Comparison of ENCODE assay signal across 5 cellular contexts in genomic region chr14:95769431-95769830, GRCh38. TPM values are rescaled to one million over a fixed set of nuclear protein-coding genes. Genes with fewer than 3 reads are reported as not detected.
"Had no signal": no experiment of that assay in that cellular context is flagged by ENCODE, and none has a peak within 500 bp of the region (broad histone marks: within the 10 kb centered on the region; RNA-seq: fewer than 3 reads in every experiment).

No MANE protein-coding gene starts in this region.

RNA-seq across cellular contexts. Expression of gene TCL1A, which starts 55.5 kb away (rescaled TPM):
- total RNA-seq: LHCN-M2, MCF 10A, NCI-H460, PC-3, Right ventricle myocardium superior had no signal
